9 cellular contexts compared by ENCODE assay signal in the genomic region with DNA sequence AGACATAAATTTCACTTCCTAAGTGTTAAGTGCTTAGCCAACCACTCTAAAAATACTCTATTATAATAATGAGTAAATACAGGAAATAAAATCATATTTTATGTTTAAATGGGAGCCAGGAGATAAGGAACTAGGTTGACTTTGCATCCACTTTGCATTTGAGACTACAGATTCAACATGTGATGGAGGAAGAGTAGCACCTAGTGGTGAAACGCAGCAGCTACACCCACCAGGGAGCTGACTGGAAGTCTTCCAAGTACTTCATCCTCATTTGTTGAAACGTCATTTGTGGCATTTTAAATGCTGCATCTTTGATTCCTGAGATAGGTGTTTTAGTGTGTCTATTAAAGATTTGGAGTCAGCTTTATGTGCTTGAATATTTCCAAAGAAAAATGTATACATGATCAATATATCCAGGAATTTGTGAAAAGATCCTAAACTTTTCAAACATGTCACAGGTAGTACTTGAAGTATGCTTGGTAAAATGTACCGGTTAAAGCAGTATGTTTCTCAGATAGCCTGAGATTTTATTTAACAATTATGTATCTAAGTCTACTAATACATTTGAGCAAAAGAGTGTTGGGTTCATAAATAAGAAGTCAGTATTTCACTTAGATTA. TPM values are rescaled to one million over a fixed set of nuclear protein-coding genes. Genes with fewer than 3 reads are reported as not detected.
DNase-seq lines count a peak whose midpoint lies in the region; ATAC-seq and TF ChIP-seq lines count a peak whose summit lies in the region.
"Had no signal": no experiment of that assay in that cellular context is flagged by ENCODE, and none has a peak within 500 bp of the region (broad histone marks: within the 10 kb centered on the region; RNA-seq: fewer than 3 reads in every experiment).

No MANE protein-coding gene starts in this region.

- H3K36me3 Mint-ChIP-seq in CD14-positive monocyte, result peaks cover 0 to 8% of the 10 kb centered on the region in 2 donors
- H3K36me3 Mint-ChIP-seq: IgD-negative memory B cell had no signal

- peaks cover 4% of the 10 kb centered on the region for H3K4me1 Mint-ChIP-seq in CD14-positive monocyte

- H3K9me3 Mint-ChIP-seq in CD14-positive monocyte, result peaks cover 8 to 12% (median 9%) of the 10 kb centered on the region in 7 donors

- peak; percentile 99 for TF ChIP-seq CTCF in CD14-positive monocyte (IDR thresholded peaks at IDR 0.05)
- peak; percentile 90 for TF ChIP-seq CTCF in coronary artery (IDR thresholded peaks at IDR 0.05)
- peak; percentile 98 for TF ChIP-seq CTCF in lower lobe of right lung (IDR thresholded peaks at IDR 0.05)

- no peaks in the 10 kb centered on the region for H3K36me3 ChIP-seq in lower lobe of right lung

- no peaks in the 10 kb centered on the region for H3K27me3 ChIP-seq in lower lobe of right lung (ENCODE audit: low read depth)

- ATAC-seq in GM19324 (IDR thresholded peaks at IDR 0.05; ENCODE audit: low FRiP score, unreplicated experiment) (peak; percentile 91), HG03342 (IDR thresholded peaks at IDR 0.05; ENCODE audit: unreplicated experiment) (peak; percentile 99), lower lobe of right lung (peak; percentile 92 to 97)

- intact Hi-C loops in CD14-positive monocyte (cut with micrococcal nuclease) (loop anchor here (5.0 to 10.0 kb wide), 4 partner anchors 236 to 1206 kb away; no protein-coding TSS in a partner anchor), lower lobe of right lung (cut with DNase I) (loop anchor here (10.0 kb wide), 1 partner anchor 1029 kb away; no protein-coding TSS in a partner anchor)

- peaks cover 4 to 8% (median 6%) of the 10 kb centered on the region in 3 donors for H3K27me3 Mint-ChIP-seq in CD14-positive monocyte (ENCODE audit: low read depth in 3 of 3)

- H3K27ac ChIP-seq in coronary artery (no peak overlapping the region), lower lobe of right lung (no peak overlapping the region)

- H3K4me3 ChIP-seq in coronary artery (no peak overlapping the region), lower lobe of right lung (no peak overlapping the region)

- no peaks in the 10 kb centered on the region for H3K4me1 ChIP-seq in lower lobe of right lung

- H3K4me3 Mint-ChIP-seq in CD14-positive monocyte, result no peak overlapping the region
- H3K4me3 Mint-ChIP-seq: IgD-negative memory B cell had no signal

- peak; percentile 77 for DNase-seq in CD14-positive monocyte (ENCODE audit: low spot score)
- peak; percentile 83 to 94 for DNase-seq in NCI-H526 (lab: John Stamatoyannopoulos, UW)
- peak; percentile 76 for DNase-seq in activated CD4-positive, alpha-beta T cell treated with anti-CD3 and anti-CD28 coated beads for 48 hours
- DNase-seq in coronary artery (ENCODE audit: low spot score), result no peak
- DNase-seq in lower lobe of right lung, result peak; percentile 60
- DNase-seq in stimulated activated CD8-positive, alpha-beta memory T cell treated with anti-CD3 and anti-CD28 coated beads, Interleukin-2, amount 100 ng/mL, for 1 hour (ENCODE audit: low read depth in 2 of 2), result peak; percentile 43 to 47

- H3K9me3 ChIP-seq in lower lobe of right lung, result no peaks in the 10 kb centered on the region

- H3K27ac Mint-ChIP-seq in CD14-positive monocyte, result no peak overlapping the region
- H3K27ac Mint-ChIP-seq: IgD-negative memory B cell had no signal

RNA-seq across cellular contexts. Expression of gene KCTD12, which starts 17.4 kb away (rescaled TPM):
- polyA plus RNA-seq in CD14-positive monocyte, result 10 to 100 TPM; 30.9 to 31.2 TPM
- total RNA-seq in lower lobe of right lung, result 162 TPM

RNA-seq across cellular contexts. Expression of gene ACOD1, which starts 44.7 kb away (rescaled TPM):
- not detected for polyA plus RNA-seq in CD14-positive monocyte
- total RNA-seq in lower lobe of right lung, result not detected
- polyA plus RNA-seq: IgD-negative memory B cell had no signal
